35 cellular contexts compared by ENCODE assay signal in genomic region chr9:87087197-87087596, GRCh38.
"Had no signal": no experiment of that assay in that cellular context is flagged by ENCODE, and none has a peak within 500 bp of the region (broad histone marks: within the 10 kb centered on the region; RNA-seq: fewer than 3 reads in every experiment).

No MANE protein-coding gene starts in this region.

- H3K4me3 Mint-ChIP-seq: activated B cell treated with CpG ODN at 0.5 μM for 24 hours; activated CD4-positive, alpha-beta memory T cell treated with anti-CD3 and anti-CD28 coated beads for 36 hours; activated CD4-positive, alpha-beta T cell treated with anti-CD3 and anti-CD28 coated beads, Interleukin-2, amount 10 ng/mL, durations not matched to agents 24 days and 14 days; activated CD8-positive, alpha-beta memory T cell treated with anti-CD3 and anti-CD28 coated beads, Interleukin-2, amount 10 ng/mL, durations not matched to agents 7 days and 5 days; activated CD8-positive, alpha-beta T cell treated with anti-CD3 and anti-CD28 coated beads, Interleukin-2, amount 10 ng/mL, durations not matched to agents 7 days and 5 days; activated naive CD4-positive, alpha-beta T cell treated with anti-CD3 and anti-CD28 coated beads, Interleukin-2, amount 10 ng/mL, durations not matched to agents 7 days and 5 days; activated naive CD4-positive, alpha-beta T cell treated with anti-CD3 and anti-CD28 coated beads, Interleukin-2, amount 50 U/mL, for 24 hours; activated naive CD8-positive, alpha-beta T cell; activated naive CD8-positive, alpha-beta T cell treated with anti-CD3 and anti-CD28 coated beads, Interleukin-2, amount 10 ng/mL, durations not matched to agents 7 days and 5 days; activated naive CD8-positive, alpha-beta T cell treated with anti-CD3 and anti-CD28 coated beads, Interleukin-2, amount 50 U/mL, for 24 hours; activated T-cell treated with anti-CD3 and anti-CD28 coated beads, Interleukin-2, amount 50 U/mL, for 24 hours; central memory CD8-positive, alpha-beta T cell; T-helper 1 cell treated with Interleukin-12 subunit alpha and Interleukin-12 subunit beta and Interleukin-4 antibody, amounts not matched to agents 30 μg/mL and 1 μg/mL, for 36 hours; T-helper 2 cell treated with Interferon-gamma antibody and Interleukin-4, amounts not matched to agents 5 μg/mL and 100 μg/mL, for 36 hours had no signal

- H3K27ac Mint-ChIP-seq: activated B cell treated with CpG ODN at 0.5 μM for 24 hours; activated CD4-positive, alpha-beta memory T cell treated with anti-CD3 and anti-CD28 coated beads for 36 hours; activated CD4-positive, alpha-beta T cell treated with anti-CD3 and anti-CD28 coated beads, Interleukin-2, amount 10 ng/mL, durations not matched to agents 24 days and 14 days; activated CD8-positive, alpha-beta memory T cell treated with anti-CD3 and anti-CD28 coated beads, Interleukin-2, amount 10 ng/mL, durations not matched to agents 7 days and 5 days; activated CD8-positive, alpha-beta T cell treated with anti-CD3 and anti-CD28 coated beads, Interleukin-2, amount 10 ng/mL, durations not matched to agents 7 days and 5 days; activated naive CD4-positive, alpha-beta T cell treated with anti-CD3 and anti-CD28 coated beads, Interleukin-2, amount 10 ng/mL, durations not matched to agents 7 days and 5 days; activated naive CD4-positive, alpha-beta T cell treated with anti-CD3 and anti-CD28 coated beads, Interleukin-2, amount 50 U/mL, for 24 hours; activated naive CD8-positive, alpha-beta T cell; activated naive CD8-positive, alpha-beta T cell treated with anti-CD3 and anti-CD28 coated beads, Interleukin-2, amount 10 ng/mL, durations not matched to agents 7 days and 5 days; activated naive CD8-positive, alpha-beta T cell treated with anti-CD3 and anti-CD28 coated beads, Interleukin-2, amount 50 U/mL, for 24 hours; activated T-cell treated with anti-CD3 and anti-CD28 coated beads, Interleukin-2, amount 50 U/mL, for 24 hours; activated T-helper 2 cell treated with anti-CD3 and anti-CD28 coated beads, Interferon-gamma antibody, Interleukin-2, Interleukin-4, amounts not matched to agents 10 μg/mL and 5 μg/mL and 100 μg/mL, durations not matched to agents 14 hours and 24 hours and 36 hours; T-helper 1 cell treated with Interleukin-12 subunit alpha and Interleukin-12 subunit beta and Interleukin-4 antibody, amounts not matched to agents 30 μg/mL and 1 μg/mL, for 36 hours; T-helper 2 cell treated with Interferon-gamma antibody and Interleukin-4, amounts not matched to agents 5 μg/mL and 100 μg/mL, for 36 hours had no signal

- H3K36me3 ChIP-seq: ascending aorta, cardiac muscle cell had no signal

- H3K27me3 Mint-ChIP-seq: activated B cell treated with CpG ODN at 0.5 μM for 24 hours; activated CD4-positive, alpha-beta memory T cell treated with anti-CD3 and anti-CD28 coated beads for 36 hours; activated CD4-positive, alpha-beta T cell treated with anti-CD3 and anti-CD28 coated beads, Interleukin-2, amount 10 ng/mL, durations not matched to agents 24 days and 14 days; activated CD8-positive, alpha-beta memory T cell treated with anti-CD3 and anti-CD28 coated beads, Interleukin-2, amount 10 ng/mL, durations not matched to agents 7 days and 5 days; activated naive CD4-positive, alpha-beta T cell treated with anti-CD3 and anti-CD28 coated beads, Interleukin-2, amount 10 ng/mL, durations not matched to agents 7 days and 5 days; activated naive CD8-positive, alpha-beta T cell treated with anti-CD3 and anti-CD28 coated beads, Interleukin-2, amount 10 ng/mL, durations not matched to agents 7 days and 5 days; brain had no signal

- H3K4me3 ChIP-seq: ascending aorta, cardiac muscle cell had no signal

- DNase-seq: activated B cell treated with CpG ODN at 0.5 μM for 24 hours; activated CD4-positive, alpha-beta memory T cell treated with anti-CD3 and anti-CD28 coated beads for 36 hours; activated CD4-positive, alpha-beta T cell treated with anti-CD3 and anti-CD28 coated beads for 4 hours; activated CD4-positive, alpha-beta T cell treated with anti-CD3 and anti-CD28 coated beads, Interleukin-2, amount 10 ng/mL, durations not matched to agents 24 days and 14 days; activated CD4-positive, alpha-beta T cell treated with anti-CD3 and anti-CD28 coated beads, Interleukin-2, amount 50 U/mL, for 1 hour; activated CD4-positive, alpha-beta T cell treated with anti-CD3 and anti-CD28 coated beads, Interleukin-2, amount 50 U/mL, for 4 hours; activated CD4-positive, CD25-positive, alpha-beta regulatory T cell treated with anti-CD3 and anti-CD28 coated beads, Interleukin-2, amount 50 U/mL, for 72 hours; activated CD8-positive, alpha-beta memory T cell treated with anti-CD3 and anti-CD28 coated beads for 24 hours; activated CD8-positive, alpha-beta memory T cell treated with anti-CD3 and anti-CD28 coated beads, Interleukin-2, amount 10 ng/mL, durations not matched to agents 7 days and 5 days; activated CD8-positive, alpha-beta memory T cell treated with anti-CD3 and anti-CD28 coated beads, Interleukin-2, amount 50 U/mL, for 48 hours; activated CD8-positive, alpha-beta T cell treated with anti-CD3 and anti-CD28 coated beads, Interleukin-2, amount 10 ng/mL, durations not matched to agents 7 days and 5 days; activated effector memory CD4-positive, alpha-beta T cell treated with Interleukin-2 at 50 U/mL for 16 hours; activated gamma-delta T cell; activated naive CD4-positive, alpha-beta T cell treated with anti-CD3 and anti-CD28 coated beads, Interleukin-2, amount 10 ng/mL, durations not matched to agents 7 days and 5 days; activated naive CD4-positive, alpha-beta T cell treated with Interleukin-2 at 50 U/mL for 16 hours; activated naive CD8-positive, alpha-beta T cell treated with anti-CD3 and anti-CD28 coated beads, Interleukin-2, amount 10 ng/mL, durations not matched to agents 7 days and 5 days; activated naive CD8-positive, alpha-beta T cell treated with anti-CD3 and anti-CD28 coated beads, Interleukin-2, amount 50 U/mL, for 24 hours; activated T-cell treated with anti-CD3 and anti-CD28 coated beads, Interleukin-2, amount 50 U/mL, for 24 hours; activated T-cell treated with anti-CD3 and anti-CD28 coated beads, Interleukin-2, amount 50 U/mL, for 48 hours; amygdala; anterior cingulate cortex; caudate nucleus; cerebellar nuclear complex; T-helper 1 cell; T-helper 2 cell; T-helper 9 cell had no signal

- H3K9me3 Mint-ChIP-seq: activated B cell treated with CpG ODN at 0.5 μM for 24 hours; activated CD4-positive, alpha-beta memory T cell treated with anti-CD3 and anti-CD28 coated beads for 36 hours; activated naive CD4-positive, alpha-beta T cell treated with anti-CD3 and anti-CD28 coated beads, Interleukin-2, amount 50 U/mL, for 24 hours; activated naive CD8-positive, alpha-beta T cell treated with anti-CD3 and anti-CD28 coated beads, Interleukin-2, amount 50 U/mL, for 24 hours; activated T-cell treated with anti-CD3 and anti-CD28 coated beads, Interleukin-2, amount 50 U/mL, for 24 hours; central memory CD8-positive, alpha-beta T cell; T-helper 1 cell treated with Interleukin-12 subunit alpha and Interleukin-12 subunit beta and Interleukin-4 antibody, amounts not matched to agents 30 μg/mL and 1 μg/mL, for 36 hours had no signal

- H3K9me3 ChIP-seq: ascending aorta had no signal

- H3K27me3 ChIP-seq: ascending aorta, cardiac muscle cell had no signal

- H3K36me3 Mint-ChIP-seq: activated CD4-positive, alpha-beta memory T cell treated with anti-CD3 and anti-CD28 coated beads for 36 hours; activated CD8-positive, alpha-beta memory T cell treated with anti-CD3 and anti-CD28 coated beads, Interleukin-2, amount 10 ng/mL, durations not matched to agents 7 days and 5 days; activated naive CD4-positive, alpha-beta T cell treated with anti-CD3 and anti-CD28 coated beads, Interleukin-2, amount 10 ng/mL, durations not matched to agents 7 days and 5 days; activated naive CD4-positive, alpha-beta T cell treated with anti-CD3 and anti-CD28 coated beads, Interleukin-2, amount 50 U/mL, for 24 hours; activated naive CD8-positive, alpha-beta T cell; activated naive CD8-positive, alpha-beta T cell treated with anti-CD3 and anti-CD28 coated beads, Interleukin-2, amount 10 ng/mL, durations not matched to agents 7 days and 5 days; brain had no signal

- ATAC-seq: activated CD8-positive, alpha-beta memory T cell treated with anti-CD3 and anti-CD28 coated beads, Interleukin-2, amount 10 ng/mL, durations not matched to agents 7 days and 5 days; activated CD8-positive, alpha-beta T cell treated with anti-CD3 and anti-CD28 coated beads, Interleukin-2, amount 10 ng/mL, durations not matched to agents 7 days and 5 days; activated naive CD8-positive, alpha-beta T cell treated with anti-CD3 and anti-CD28 coated beads, Interleukin-2, amount 50 U/mL, for 24 hours had no signal

- H3K4me1 Mint-ChIP-seq: activated B cell treated with CpG ODN at 0.5 μM for 24 hours; activated CD4-positive, alpha-beta T cell treated with anti-CD3 and anti-CD28 coated beads, Interleukin-2, amount 10 ng/mL, durations not matched to agents 24 days and 14 days; activated CD8-positive, alpha-beta memory T cell treated with anti-CD3 and anti-CD28 coated beads, Interleukin-2, amount 10 ng/mL, durations not matched to agents 7 days and 5 days; activated naive CD4-positive, alpha-beta T cell treated with anti-CD3 and anti-CD28 coated beads, Interleukin-2, amount 10 ng/mL, durations not matched to agents 7 days and 5 days; activated naive CD4-positive, alpha-beta T cell treated with anti-CD3 and anti-CD28 coated beads, Interleukin-2, amount 50 U/mL, for 24 hours; activated naive CD8-positive, alpha-beta T cell treated with anti-CD3 and anti-CD28 coated beads, Interleukin-2, amount 10 ng/mL, durations not matched to agents 7 days and 5 days; activated naive CD8-positive, alpha-beta T cell treated with anti-CD3 and anti-CD28 coated beads, Interleukin-2, amount 50 U/mL, for 24 hours; brain; central memory CD8-positive, alpha-beta T cell had no signal
